ENCODE assay signal across 32 cellular contexts in the genomic region with DNA sequence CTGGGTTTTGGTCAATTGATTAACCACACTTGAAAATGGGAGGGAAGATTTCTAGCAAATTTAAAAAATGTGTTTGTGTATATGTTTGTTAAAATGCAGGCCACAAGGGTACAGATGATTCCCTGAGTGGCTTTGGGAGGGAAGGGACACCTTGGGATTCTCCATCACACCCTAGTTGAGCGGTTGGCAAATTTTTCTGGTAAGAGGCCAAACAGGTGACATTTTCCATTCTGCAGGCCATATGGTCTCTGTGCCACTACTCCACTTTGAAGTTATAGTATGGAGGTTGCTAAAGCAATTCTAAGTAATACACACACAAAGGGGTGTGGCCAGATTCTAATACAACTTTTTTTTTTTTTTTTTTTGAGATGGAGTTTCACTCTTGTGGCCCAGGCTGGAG.
"Had no signal": no experiment of that assay in that cellular context is flagged by ENCODE, and none has a peak within 500 bp of the region (broad histone marks: within the 10 kb centered on the region; RNA-seq: fewer than 3 reads in every experiment).

No MANE protein-coding gene starts in this region.

- H3K36me3 Mint-ChIP-seq: activated naive CD8-positive, alpha-beta T cell had no signal

- H3K4me3 Mint-ChIP-seq: activated CD4-positive, alpha-beta memory T cell treated with anti-CD3 and anti-CD28 coated beads for 36 hours; activated CD4-positive, alpha-beta T cell treated with anti-CD3 and anti-CD28 coated beads for 36 hours; activated CD4-positive, alpha-beta T cell treated with anti-CD3 and anti-CD28 coated beads, Interleukin-2, amount 10 ng/mL, durations not matched to agents 24 days and 14 days; activated CD8-positive, alpha-beta memory T cell treated with anti-CD3 and anti-CD28 coated beads, Interleukin-2, amount 10 ng/mL, durations not matched to agents 7 days and 5 days; activated CD8-positive, alpha-beta T cell treated with anti-CD3 and anti-CD28 coated beads, Interleukin-2, amount 10 ng/mL, durations not matched to agents 7 days and 5 days; activated naive CD8-positive, alpha-beta T cell; activated T-cell treated with anti-CD3 and anti-CD28 coated beads, Interleukin-2, amount 50 U/mL, for 24 hours; activated T-helper 17 cell treated with anti-CD3 and anti-CD28 coated beads, Interleukin-2, amount 50 U/mL, for 72 hours; effector memory CD8-positive, alpha-beta T cell; T-cell; T-helper 1 cell treated with Interleukin-12 subunit alpha and Interleukin-12 subunit beta and Interleukin-4 antibody, amounts not matched to agents 30 μg/mL and 1 μg/mL, for 36 hours; T-helper 2 cell treated with Interferon-gamma antibody and Interleukin-4, amounts not matched to agents 5 μg/mL and 100 μg/mL, for 36 hours had no signal

- DNase-seq: activated CD4-positive, alpha-beta memory T cell treated with anti-CD3 and anti-CD28 coated beads for 36 hours; activated CD4-positive, alpha-beta T cell treated with anti-CD3 and anti-CD28 coated beads for 36 hours; activated CD4-positive, alpha-beta T cell treated with anti-CD3 and anti-CD28 coated beads, Interleukin-2, amount 10 ng/mL, durations not matched to agents 24 days and 14 days; activated CD4-positive, CD25-positive, alpha-beta regulatory T cell; activated CD4-positive, CD25-positive, alpha-beta regulatory T cell treated with anti-CD3 and anti-CD28 coated beads, Interleukin-2, amount 50 U/mL, for 72 hours; activated CD8-positive, alpha-beta memory T cell treated with anti-CD3 and anti-CD28 coated beads, Interleukin-2, amount 10 ng/mL, durations not matched to agents 7 days and 5 days; activated CD8-positive, alpha-beta memory T cell treated with anti-CD3 and anti-CD28 coated beads, Interleukin-2, amount 50 U/mL, for 4 hours; activated CD8-positive, alpha-beta T cell treated with anti-CD3 and anti-CD28 coated beads, Interleukin-2, amount 10 ng/mL, durations not matched to agents 7 days and 5 days; activated effector memory CD4-positive, alpha-beta T cell treated with Interleukin-2 at 50 U/mL for 16 hours; activated gamma-delta T cell treated with Interleukin-2 at 50 U/mL for 16 hours; activated naive CD4-positive, alpha-beta T cell treated with anti-CD3 and anti-CD28 coated beads, Interleukin-2, amount 50 U/mL, for 16 hours; activated naive CD4-positive, alpha-beta T cell treated with Interleukin-2 at 50 U/mL for 16 hours; activated T-cell treated with anti-CD3 and anti-CD28 coated beads, Interleukin-2, amount 50 U/mL, for 24 hours; amniotic stem cell; anterior cingulate cortex; brain microvascular endothelial cell; cortex of kidney; dermis blood vessel endothelial cell; effector CD4-positive, alpha-beta T cell; effector memory CD8-positive, alpha-beta T cell; erythroblast; foreskin keratinocyte; gastrocnemius medialis; glutamatergic neuron; heart left ventricle; SW 1271; T-cell; T1000 had no signal

- H3K27ac Mint-ChIP-seq: activated CD4-positive, alpha-beta memory T cell treated with anti-CD3 and anti-CD28 coated beads for 36 hours; activated CD4-positive, alpha-beta T cell treated with anti-CD3 and anti-CD28 coated beads for 36 hours; activated CD4-positive, alpha-beta T cell treated with anti-CD3 and anti-CD28 coated beads, Interleukin-2, amount 10 ng/mL, durations not matched to agents 24 days and 14 days; activated CD8-positive, alpha-beta memory T cell treated with anti-CD3 and anti-CD28 coated beads, Interleukin-2, amount 10 ng/mL, durations not matched to agents 7 days and 5 days; activated CD8-positive, alpha-beta T cell treated with anti-CD3 and anti-CD28 coated beads, Interleukin-2, amount 10 ng/mL, durations not matched to agents 7 days and 5 days; activated naive CD8-positive, alpha-beta T cell; activated T-cell treated with anti-CD3 and anti-CD28 coated beads, Interleukin-2, amount 50 U/mL, for 24 hours; activated T-helper 17 cell treated with anti-CD3 and anti-CD28 coated beads, Interleukin-2, amount 50 U/mL, for 72 hours; T-cell; T-helper 1 cell treated with Interleukin-12 subunit alpha and Interleukin-12 subunit beta and Interleukin-4 antibody, amounts not matched to agents 30 μg/mL and 1 μg/mL, for 36 hours had no signal

- H3K27me3 Mint-ChIP-seq: activated CD4-positive, alpha-beta memory T cell treated with anti-CD3 and anti-CD28 coated beads for 36 hours; activated CD4-positive, alpha-beta T cell treated with anti-CD3 and anti-CD28 coated beads for 36 hours; activated CD4-positive, alpha-beta T cell treated with anti-CD3 and anti-CD28 coated beads, Interleukin-2, amount 10 ng/mL, durations not matched to agents 24 days and 14 days; activated CD8-positive, alpha-beta memory T cell treated with anti-CD3 and anti-CD28 coated beads, Interleukin-2, amount 10 ng/mL, durations not matched to agents 7 days and 5 days; activated naive CD8-positive, alpha-beta T cell; activated T-cell treated with anti-CD3 and anti-CD28 coated beads, Interleukin-2, amount 50 U/mL, for 24 hours; activated T-helper 17 cell treated with anti-CD3 and anti-CD28 coated beads, Interleukin-2, amount 50 U/mL, for 72 hours; effector memory CD8-positive, alpha-beta T cell; T-cell had no signal

- H3K9me3 Mint-ChIP-seq: activated CD4-positive, alpha-beta memory T cell treated with anti-CD3 and anti-CD28 coated beads for 36 hours; activated CD4-positive, alpha-beta T cell treated with anti-CD3 and anti-CD28 coated beads, Interleukin-2, amount 10 ng/mL, durations not matched to agents 24 days and 14 days; activated T-cell treated with anti-CD3 and anti-CD28 coated beads, Interleukin-2, amount 50 U/mL, for 24 hours; activated T-helper 17 cell treated with anti-CD3 and anti-CD28 coated beads, Interleukin-2, amount 50 U/mL, for 72 hours; effector memory CD8-positive, alpha-beta T cell; T-cell; T-helper 1 cell treated with Interleukin-12 subunit alpha and Interleukin-12 subunit beta and Interleukin-4 antibody, amounts not matched to agents 30 μg/mL and 1 μg/mL, for 36 hours; T-helper 2 cell treated with Interferon-gamma antibody and Interleukin-4, amounts not matched to agents 5 μg/mL and 100 μg/mL, for 36 hours had no signal

- ATAC-seq: activated CD4-positive, alpha-beta T cell treated with anti-CD3 and anti-CD28 coated beads for 36 hours; activated CD8-positive, alpha-beta memory T cell treated with anti-CD3 and anti-CD28 coated beads, Interleukin-2, amount 10 ng/mL, durations not matched to agents 7 days and 5 days; activated CD8-positive, alpha-beta T cell treated with anti-CD3 and anti-CD28 coated beads, Interleukin-2, amount 10 ng/mL, durations not matched to agents 7 days and 5 days; activated T-helper 17 cell treated with anti-CD3 and anti-CD28 coated beads, Interleukin-2, amount 50 U/mL, for 72 hours; effector memory CD8-positive, alpha-beta T cell; foreskin keratinocyte; gastrocnemius medialis; heart left ventricle; T-cell had no signal
